Comparison of ENCODE assay signal across 8 cellular contexts in the genomic region with DNA sequence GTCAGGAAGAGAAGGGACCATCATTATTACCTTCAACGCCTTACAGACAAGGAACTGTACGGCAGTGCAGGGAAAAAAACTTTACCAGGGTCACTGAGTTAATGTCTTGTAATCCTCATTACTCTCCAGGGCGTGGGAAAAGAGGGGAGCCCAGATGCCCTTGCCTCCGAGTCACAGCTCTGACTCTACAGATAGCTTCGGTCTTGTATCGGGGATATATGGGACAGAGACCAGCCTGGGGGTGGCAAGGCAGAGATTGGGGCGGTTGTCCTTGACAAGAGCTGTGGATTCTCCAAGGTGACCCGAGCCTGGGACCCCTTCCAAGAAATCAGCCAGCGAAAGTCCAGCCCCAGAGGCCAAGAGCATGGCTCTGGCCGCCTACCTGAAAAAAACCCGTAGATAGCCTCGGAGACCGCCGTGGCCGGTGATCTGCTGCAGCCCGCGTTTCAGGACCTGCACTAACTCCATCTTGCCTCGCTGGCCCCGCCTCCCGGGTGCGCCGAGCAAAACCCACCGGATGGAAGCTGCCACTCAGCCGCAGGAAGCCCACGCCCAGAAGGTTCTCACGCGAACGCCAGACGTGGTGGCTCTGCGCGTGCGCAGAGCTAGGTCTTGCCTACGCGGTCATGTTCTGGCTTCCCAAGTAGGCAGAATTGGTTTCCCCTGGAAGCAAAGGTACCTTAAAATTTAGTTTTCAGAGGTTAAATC. TPM values are rescaled to one million over a fixed set of nuclear protein-coding genes. Genes with fewer than 3 reads are reported as not detected.
A peak's percentile ranks its signal among the peaks of the same experiment; 100 is the strongest.
DNase-seq lines count a peak whose midpoint lies in the region; ATAC-seq and TF ChIP-seq lines count a peak whose summit lies in the region.

NDUFA12 (minus strand) TSS at position 485 of the 708 bp plus-strand sequence; CDS start at position 468, 17 bp downstream.

- ATAC-seq in GM19395 (IDR thresholded peaks at IDR 0.05; ENCODE audit: unreplicated experiment): peak; percentile 99
- ATAC-seq in HG03565 (IDR thresholded peaks at IDR 0.05; ENCODE audit: unreplicated experiment): peak; percentile 94
- peak; percentile 100 for ATAC-seq in right lobe of liver

- H3K27ac ChIP-seq in C4-2B (peak within 1 kb of the TSS; percentile 87), dorsolateral prefrontal cortex (peak within 1 kb of the TSS; percentile 51 to 95 (median 86)), right lobe of liver (peak within 1 kb of the TSS; percentile 58 to 73 (median 70))

- H3K4me1 ChIP-seq in right lobe of liver: peaks cover 0 to 18% (median 0%) of the 10 kb centered on the region in 4 donors

- intact Hi-C loops in dorsolateral prefrontal cortex (cut with DNase I): loop anchor here in 1 of 2 donors (2.0 to 5.0 kb wide), 3 partner anchors 69 to 469 kb away; partner anchors contain the start of genes FGD6, METAP2, NR2C1 and VEZT
- intact Hi-C loops in right lobe of liver (cut with DNase I): no loop called here

- TF ChIP-seq CTCF in C4-2B (conservative IDR thresholded peaks at IDR 0.05) (no peak), dorsolateral prefrontal cortex (IDR thresholded peaks at IDR 0.05 in 54 of 56, conservative IDR thresholded peaks at IDR 0.05 in 2 of 56; ENCODE audit: low read depth in 1 of 56, partially characterized antibody in 56 of 56) (peak in 35 of 56 donors; percentile 11 to 49 (median 25)), right lobe of liver (IDR thresholded peaks at IDR 0.05) (peak in 1 of 4 donors; percentile 8)

- peak; percentile 74 for TF ChIP-seq POLR2A in right lobe of liver (IDR thresholded peaks at IDR 0.05)

- DNase-seq in NCI-H774 (lab: John Stamatoyannopoulos, UW) (peak; percentile 96), dorsolateral prefrontal cortex (peak; percentile 89 to 96 (median 95)), right lobe of liver (peak; percentile 95 to 97 (median 96))
- DNase-seq in activated CD4-positive, alpha-beta T cell treated with anti-CD3 and anti-CD28 coated beads, Interleukin-2, amount 50 U/mL, for 48 hours: peak; percentile 96 to 97
- DNase-seq in stimulated activated CD4-positive, alpha-beta T cell treated with anti-CD3 and anti-CD28 coated beads, Interleukin-4, amount 100 ng/mL, for 4 hours: peak; percentile 91 to 94

- H3K9me3 ChIP-seq in right lobe of liver: peaks cover 0 to 7% (median 0%) of the 10 kb centered on the region in 4 donors

- peaks cover 0 to 7% (median 0%) of the 10 kb centered on the region in 4 donors for H3K36me3 ChIP-seq in right lobe of liver

- 0% methylated on average over 8 of the region's 34 CpGs for WGBS in right lobe of liver (ENCODE audit: insufficient coverage, low coverage, low lambda C conversion rate, missing lambda C conversion rate)

- H3K4me3 ChIP-seq in dorsolateral prefrontal cortex (peak within 1 kb of the TSS; percentile 63 to 98 (median 88)), right lobe of liver (peak within 1 kb of the TSS; percentile 84 to 96 (median 89))

- H3K27me3 ChIP-seq in dorsolateral prefrontal cortex (no peaks in the 10 kb centered on the region), right lobe of liver (no peaks in the 10 kb centered on the region)

RNA-seq across cellular contexts. Expression of gene NDUFA12, which starts in this region (rescaled TPM):
- total RNA-seq in dorsolateral prefrontal cortex (100 to 1,000 TPM in 74 of 120 experiments, 10 to 100 TPM in 46; 53.8 to 149 (median 106) TPM), right lobe of liver (10 to 100 TPM; 39.9 to 96.0 (median 51.3) TPM)

Comparison
In these comparisons a context has a peak if more than half of its experiments do, and no peak if none do; other contexts are left out.
1. Peak in every context shown above with its lines: DNase-seq, ATAC-seq, H3K4me3 ChIP-seq and H3K27ac ChIP-seq.